26 cellular contexts compared by ENCODE assay signal in the genomic region with DNA sequence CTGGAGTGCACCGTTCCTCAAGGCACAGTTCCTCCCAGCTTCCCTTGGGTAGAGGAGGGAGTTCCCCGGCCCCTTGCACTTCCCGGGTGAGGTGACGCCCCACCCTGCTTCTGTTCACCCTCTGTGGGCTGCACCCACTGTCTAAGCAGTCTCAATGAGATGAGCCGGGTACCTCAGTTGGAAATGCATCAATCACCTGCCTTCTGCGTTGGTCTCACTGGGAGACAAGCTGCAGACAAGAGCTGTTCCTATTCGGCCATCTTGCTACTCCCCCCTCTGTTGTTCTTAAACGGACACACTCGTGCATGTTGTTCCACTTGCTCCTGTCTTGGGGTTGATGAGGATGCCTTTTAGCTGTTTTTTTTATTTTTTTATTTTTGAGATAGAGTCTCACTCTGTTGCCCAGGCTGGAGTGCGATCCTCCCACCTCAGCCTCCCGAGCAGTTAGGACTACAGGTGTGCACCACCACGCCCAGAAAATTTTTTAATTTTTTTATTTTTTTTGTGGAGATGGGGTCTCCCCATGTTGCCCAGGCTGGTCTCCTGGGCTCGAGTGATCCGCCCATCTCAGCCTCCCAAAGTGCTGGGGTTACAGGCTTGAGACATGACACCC.
"Had no signal": no experiment of that assay in that cellular context is flagged by ENCODE, and none has a peak within 500 bp of the region (broad histone marks: within the 10 kb centered on the region; RNA-seq: fewer than 3 reads in every experiment).

No MANE protein-coding gene starts in this region.

- H3K27ac ChIP-seq: colonic mucosa, epithelial cell of prostate, esophagus squamous epithelium, gastrocnemius medialis, heart right ventricle, left lung, lower lobe of right lung had no signal

- FAIRE-seq: endometrium, islet of Langerhans, keratinocyte had no signal

- H3K9me3 ChIP-seq: colonic mucosa, esophagus squamous epithelium, gastrocnemius medialis, lower lobe of right lung, mucosa of descending colon had no signal

- ATAC-seq: effector memory CD8-positive, alpha-beta T cell; esophagus mucosa; gastrocnemius medialis; heart right ventricle; left cardiac atrium; left lung; left ventricle myocardium superior; lower lobe of right lung; mucosa of descending colon had no signal

- H3K27me3 ChIP-seq: colonic mucosa, esophagus squamous epithelium, gastrocnemius medialis, heart right ventricle, left lung had no signal

- H3K36me3 ChIP-seq: colonic mucosa, esophagus squamous epithelium, gastrocnemius medialis, heart right ventricle, left lung, lower lobe of right lung had no signal

- DNase-seq: colonic mucosa; cortex of kidney; effector CD8-positive, alpha-beta T cell; effector memory CD8-positive, alpha-beta T cell; endodermal cell; erythroblast; esophagus squamous epithelium; foreskin fibroblast; foreskin melanocyte; gastrocnemius medialis; glutamatergic neuron; head of caudate nucleus; heart right ventricle; hippocampal formation; left cardiac atrium; left lung; left ventricle myocardium superior; lower lobe of right lung; mesenchymal stem cell; mucosa of descending colon; naive B cell had no signal

- H3K4me3 ChIP-seq: colonic mucosa, esophagus squamous epithelium, gastrocnemius medialis, heart right ventricle, left lung, lower lobe of right lung, mucosa of descending colon had no signal

- H3K4me1 ChIP-seq: colonic mucosa had no signal
